Comparison of ENCODE assay signal across 2 cellular contexts in the genomic region with DNA sequence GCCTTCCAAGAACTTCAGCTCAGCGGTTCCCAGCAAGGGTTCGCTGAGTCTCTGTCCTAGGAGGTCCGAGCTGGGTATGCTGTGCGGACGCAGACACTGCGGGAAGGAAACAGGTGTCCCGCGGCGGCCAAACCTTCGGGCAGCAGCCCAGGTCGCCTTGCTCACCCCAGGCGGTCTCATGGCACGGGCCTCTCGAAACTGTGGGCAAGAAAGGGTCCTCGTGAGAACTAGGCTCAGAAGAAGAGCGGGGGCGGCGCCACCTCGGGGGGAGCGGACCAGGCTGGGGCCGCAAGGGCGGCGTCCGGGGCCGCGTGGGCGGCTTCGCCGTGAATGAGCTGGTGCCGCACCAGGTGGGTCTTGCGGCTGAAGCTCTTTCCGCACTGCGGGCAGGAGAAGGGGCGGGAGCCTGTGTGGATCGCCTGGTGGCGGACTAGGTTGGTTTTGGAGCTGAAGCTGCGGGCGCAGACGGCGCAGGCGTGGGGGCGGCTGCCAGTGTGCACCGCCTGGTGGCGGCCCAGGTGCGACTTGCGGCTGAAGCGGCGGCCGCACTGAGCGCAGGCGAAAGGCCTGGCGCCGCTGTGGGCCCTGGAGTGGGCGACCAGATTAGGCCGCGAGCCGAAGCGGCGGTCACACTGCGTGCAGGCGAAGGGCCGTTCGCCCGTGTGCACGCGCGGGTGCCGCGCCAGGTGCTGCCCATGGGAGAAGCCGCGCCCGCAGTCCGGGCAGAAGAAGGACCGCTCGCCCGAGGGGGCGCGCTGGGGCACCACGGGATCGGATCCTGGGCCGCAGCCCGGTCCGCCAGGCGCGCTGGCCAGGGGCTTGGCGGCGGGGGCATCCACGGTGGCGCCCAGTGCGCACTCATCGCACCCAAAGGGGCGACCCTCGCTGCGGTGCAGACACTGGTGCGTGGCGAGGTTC.
TF ChIP-seq lines count a peak whose summit lies in the region.

No MANE protein-coding gene starts in this region.

TF ChIP-seq in liver, 16 proteins besides CTCF, POLR2A, EP300 and RAD21:
- no peak for TF ChIP-seq HNF4G (IDR thresholded peaks at IDR 0.05)
- no peak for TF ChIP-seq JUND (IDR thresholded peaks at IDR 0.05)

TF ChIP-seq in HepG2, 621 proteins besides CTCF, POLR2A, EP300 and RAD21:
- TF ChIP-seq BRD4 (CRISPR knock-in tag; IDR thresholded peaks at IDR 0.05): no peak
- TF ChIP-seq ZNF431 (CRISPR knock-in tag; IDR thresholded peaks at IDR 0.05; ENCODE audit: borderline replicate concordance, low read depth): no peak
- no peak for TF ChIP-seq DMAP1 (CRISPR knock-in tag; IDR thresholded peaks at IDR 0.05)
- TF ChIP-seq, protein P1, sequence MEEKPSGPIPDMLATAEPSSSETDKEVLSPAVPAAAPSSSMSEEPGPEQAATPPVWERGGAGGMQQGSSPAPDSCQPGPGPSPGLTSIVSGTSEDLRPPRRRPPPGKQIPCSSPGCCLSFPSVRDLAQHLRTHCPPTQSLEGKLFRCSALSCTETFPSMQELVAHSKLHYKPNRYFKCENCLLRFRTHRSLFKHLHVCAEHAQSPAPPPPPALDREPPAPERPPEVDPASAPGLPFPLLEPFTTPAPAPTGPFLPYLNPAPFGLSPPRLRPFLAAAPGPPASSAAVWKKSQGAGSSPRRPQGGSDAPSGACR (CRISPR knock-in tag; IDR thresholded peaks at IDR 0.05): no peak
- TF ChIP-seq NFE2 (CRISPR knock-in tag; IDR thresholded peaks at IDR 0.05): no peak
- no peak for TF ChIP-seq SMAD9 (CRISPR knock-in tag; IDR thresholded peaks at IDR 0.05)
- TF ChIP-seq NFE2L2 (IDR thresholded peaks at IDR 0.05; ENCODE audit: low read length): no peak
- TF ChIP-seq, protein P2, sequence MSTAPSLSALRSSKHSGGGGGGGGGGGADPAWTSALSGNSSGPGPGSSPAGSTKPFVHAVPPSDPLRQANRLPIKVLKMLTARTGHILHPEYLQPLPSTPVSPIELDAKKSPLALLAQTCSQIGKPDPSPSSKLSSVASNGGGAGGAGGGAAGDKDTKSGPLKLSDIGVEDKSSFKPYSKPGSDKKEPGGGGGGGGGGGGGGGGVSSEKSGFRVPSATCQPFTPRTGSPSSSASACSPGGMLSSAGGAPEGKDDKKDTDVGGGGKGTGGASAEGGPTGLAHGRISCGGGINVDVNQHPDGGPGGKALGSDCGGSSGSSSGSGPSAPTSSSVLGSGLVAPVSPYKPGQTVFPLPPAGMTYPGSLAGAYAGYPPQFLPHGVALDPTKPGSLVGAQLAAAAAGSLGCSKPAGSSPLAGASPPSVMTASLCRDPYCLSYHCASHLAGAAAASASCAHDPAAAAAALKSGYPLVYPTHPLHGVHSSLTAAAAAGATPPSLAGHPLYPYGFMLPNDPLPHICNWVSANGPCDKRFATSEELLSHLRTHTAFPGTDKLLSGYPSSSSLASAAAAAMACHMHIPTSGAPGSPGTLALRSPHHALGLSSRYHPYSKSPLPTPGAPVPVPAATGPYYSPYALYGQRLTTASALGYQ (CRISPR knock-in tag; IDR thresholded peaks at IDR 0.05): no peak
TF ChIP-seq in HepG2: peak in this region for 0.
